Comparison of ENCODE assay signal across 8 cellular contexts in genomic region chr2:96485751-96486643, GRCh38. TPM values are rescaled to one million over a fixed set of nuclear protein-coding genes. Genes with fewer than 3 reads are reported as not detected.
DNase-seq lines count a peak whose midpoint lies in the region; ATAC-seq and TF ChIP-seq lines count a peak whose summit lies in the region.

No MANE protein-coding gene starts in this region.

- peak overlapping the region; percentile 87 for H3K4me3 Mint-ChIP-seq in central memory CD8-positive, alpha-beta T cell

- intact Hi-C loops in left lung (cut with DNase I), result no loop called here

- peak overlapping the region; percentile 99 for H3K27ac Mint-ChIP-seq in central memory CD8-positive, alpha-beta T cell (ENCODE audit: low read depth)

- ATAC-seq in GM21717 (IDR thresholded peaks at IDR 0.05; ENCODE audit: unreplicated experiment), result peak; percentile 87
- peak; percentile 95 to 96 for ATAC-seq in activated CD4-positive, CD25-positive, alpha-beta regulatory T cell treated with anti-CD3 and anti-CD28 coated beads, Interleukin-2, amount 50 U/mL, for 24 hours
- ATAC-seq in central memory CD8-positive, alpha-beta T cell (replicated peaks; ENCODE audit: extremely low read depth, poor library complexity, severe bottlenecking), result peak; percentile 90
- ATAC-seq in left lung, result peak; percentile 96

- H3K36me3 ChIP-seq in left lung, result no peaks in the 10 kb centered on the region

- H3K36me3 Mint-ChIP-seq in central memory CD8-positive, alpha-beta T cell (ENCODE audit: insufficient read depth), result peaks cover 6% of the 10 kb centered on the region

- H3K27me3 ChIP-seq in left lung, result no peaks in the 10 kb centered on the region

- H3K9me3 Mint-ChIP-seq in central memory CD8-positive, alpha-beta T cell, result no peaks in the 10 kb centered on the region

- peaks cover 0 to 24% of the 10 kb centered on the region in 2 donors for H3K4me1 ChIP-seq in left lung

- H3K4me1 Mint-ChIP-seq in central memory CD8-positive, alpha-beta T cell, result peaks cover 31% of the 10 kb centered on the region

- H3K9me3 ChIP-seq in left lung, result no peaks in the 10 kb centered on the region

- DNase-seq in ELF-1 (ENCODE audit: low read depth, low spot score) (peak; percentile 59), LoVo (ENCODE audit: low spot score) (peak; percentile 67), left lung (peak; percentile 77 to 88), DMS114 treated with DMSO at 0.1 percent for 48 hours (lab: John Stamatoyannopoulos, UW; ENCODE audit: unreplicated experiment) (no peak)
- peak; percentile 48 to 65 for DNase-seq in central memory CD8-positive, alpha-beta T cell (ENCODE audit: low spot score in 2 of 2)
- DNase-seq in stimulated activated CD4-positive, alpha-beta T cell treated with anti-CD3 and anti-CD28 coated beads, Interleukin-4, amount 100 ng/mL, for 24 hours, result peak; percentile 84

- peak overlapping the region; percentile 86 to 93 for H3K27ac ChIP-seq in left lung

- TF ChIP-seq CTCF in left lung (IDR thresholded peaks at IDR 0.05), result no peak

- H3K27me3 Mint-ChIP-seq in central memory CD8-positive, alpha-beta T cell, result no peaks in the 10 kb centered on the region

- H3K4me3 ChIP-seq in left lung, result peak overlapping the region; percentile 31 to 47

RNA-seq across cellular contexts. Expression of gene NEURL3, which starts 19.2 kb away (rescaled TPM):
- total RNA-seq in left lung, result under 1 TPM; 0.18 to 0.23 TPM

RNA-seq across cellular contexts. Expression of gene ARID5A, which starts 50.6 kb away (rescaled TPM):
- 10 to 100 TPM; 17.4 to 30.9 TPM for total RNA-seq in left lung
